ENCODE assay signal across 29 cellular contexts in the genomic region with DNA sequence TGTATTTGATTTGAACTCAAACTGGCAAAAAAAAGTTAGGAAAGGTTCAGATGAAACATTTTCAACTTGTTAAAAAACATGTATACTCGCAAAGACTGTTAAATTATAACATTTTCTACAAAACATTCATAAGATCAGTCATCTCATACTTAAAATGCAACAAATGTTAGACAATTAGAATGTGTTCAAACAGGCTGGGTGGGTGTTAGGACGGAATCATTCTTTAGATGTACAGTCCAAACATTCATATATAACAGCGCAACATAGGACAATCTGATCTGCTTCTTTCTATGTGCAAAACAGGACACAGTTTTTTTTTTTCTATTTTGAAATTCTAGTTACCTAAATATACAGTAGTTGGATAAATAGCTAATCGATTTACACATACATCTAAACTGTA. TPM values are rescaled to one million over a fixed set of nuclear protein-coding genes. Genes with fewer than 3 reads are reported as not detected.
DNase-seq lines count a peak whose midpoint lies in the region; ATAC-seq, FAIRE-seq and TF ChIP-seq lines count a peak whose summit lies in the region.
"Had no signal": no experiment of that assay in that cellular context is flagged by ENCODE, and none has a peak within 500 bp of the region (broad histone marks: within the 10 kb centered on the region; RNA-seq: fewer than 3 reads in every experiment).

No MANE protein-coding gene starts in this region.

- SMC1A ChIA-PET in GM12878 (lab: Charles Lee; ENCODE audit: uncharacterized antibody, unreplicated experiment) = interaction anchor here (0.7 to 3.0 kb wide), 8 partner anchors 9 to 169 kb away, joined by 3 to 15 read pairs (median 4); a partner anchor contains a TSS

- H3K4ac ChIP-seq in neuronal stem cell (ENCODE audit: low read length) = no peak overlapping the region

- no peak for TF ChIP-seq RAD21 in A549 (conservative IDR thresholded peaks at IDR 0.05 in 1 of 2, IDR thresholded peaks at IDR 0.05 in 1 of 2)
- TF ChIP-seq RAD21 in GM12878 (IDR thresholded peaks at IDR 0.05; ENCODE audit: insufficient read depth, low read depth, low read length) = no peak

- no peak overlapping the region for H3K4me3 ChIP-seq in A549
- H3K4me3 ChIP-seq in A673 (ENCODE audit: low read depth, low read length, poor library complexity, severe bottlenecking) = no peak overlapping the region
- no peak overlapping the region for H3K4me3 ChIP-seq in GM12878
- no peak overlapping the region for H3K4me3 ChIP-seq in suprapubic skin
- no peak overlapping the region for H3K4me3 ChIP-seq in left lung
- H3K4me3 ChIP-seq in neuronal stem cell (ENCODE audit: low read length in 2 of 2) = no peak overlapping the region
- H3K4me3 ChIP-seq: BLaER1 had no signal

- in situ Hi-C loops in GM12878 (cut with MboI) = no loop called here

- H3K79me1 ChIP-seq in neuronal stem cell (ENCODE audit: low read depth, low read length) = no peaks in the 10 kb centered on the region

- TF ChIP-seq POLR2A in A549 (IDR thresholded peaks at IDR 0.05; ENCODE audit: low read length) = no peak
- no peak for TF ChIP-seq POLR2A in GM12878 (IDR thresholded peaks at IDR 0.05; ENCODE audit: low read depth, low read length)
- TF ChIP-seq POLR2A in suprapubic skin (IDR thresholded peaks at IDR 0.05) = no peak

- H2BK12ac ChIP-seq in neuronal stem cell (ENCODE audit: low read length) = no peak overlapping the region

- H3K18ac ChIP-seq in neuronal stem cell (ENCODE audit: low read length) = no peak overlapping the region

- DNase-seq in A549 (ENCODE audit: low read depth in 1 of 2, low spot score in 1 of 2) = no peak
- no peak for DNase-seq in A673 (ENCODE audit: low spot score)
- no peak for DNase-seq in GM12878 (ENCODE audit: low read depth, low spot score)
- peak; percentile 5 for DNase-seq in superior temporal gyrus (ENCODE audit: extremely low spot score)
- no peak for DNase-seq in suprapubic skin (ENCODE audit: low spot score in 2 of 2)
- no peak for DNase-seq in left lung
- no peak for DNase-seq in neuronal stem cell (ENCODE audit: low spot score)
- DNase-seq: 8988T; ACHN; BE2C; C1 segment of cervical spinal cord; CD4-positive, alpha-beta memory T cell; CD4-positive, CD25-positive, alpha-beta regulatory T cell; CD8-positive, alpha-beta memory T cell; COR-L47; DMS 273 treated with DMSO at 0.1 percent for 48 hours; DMS153; DMS53; DMS79; DND-41; EL; GDM1 had no signal

- H3K4me2 ChIP-seq in A549 = no peak overlapping the region
- no peak overlapping the region for H3K4me2 ChIP-seq in GM12878 (ENCODE audit: control insufficient read depth, insufficient read depth)
- H3K4me2 ChIP-seq in neuronal stem cell (ENCODE audit: insufficient read depth, low read length, poor library complexity, severe bottlenecking) = no peak overlapping the region
- H3K4me2 ChIP-seq: BLaER1 had no signal

- no peaks in the 10 kb centered on the region for H3K27me3 ChIP-seq in A673 (replicated peaks; ENCODE audit: insufficient read depth, low read depth, low read length, poor library complexity)
- H3K27me3 ChIP-seq in GM12878 (replicated peaks in 1 of 2; ENCODE audit: control insufficient read depth in 2 of 2, insufficient read depth in 2 of 2, low read length in 1 of 2) = no peaks in the 10 kb centered on the region
- H3K27me3 ChIP-seq in suprapubic skin = no peaks in the 10 kb centered on the region
- no peaks in the 10 kb centered on the region for H3K27me3 ChIP-seq in left lung
- no peaks in the 10 kb centered on the region for H3K27me3 ChIP-seq in neuronal stem cell (ENCODE audit: control insufficient read depth in 3 of 3, insufficient read depth in 3 of 3, low read depth in 1 of 3, low read length in 3 of 3)
- H3K27me3 ChIP-seq: BE2C, BLaER1 had no signal

- H3K9me3 ChIP-seq in A549 (no peaks in the 10 kb centered on the region), A673 (ENCODE audit: low read depth, low read length, poor library complexity, severe bottlenecking) (no peaks in the 10 kb centered on the region), GM12878 (replicated peaks; ENCODE audit: control insufficient read depth, insufficient read depth, low read length) (no peaks in the 10 kb centered on the region; the same call in 2 of the 3 replicates), suprapubic skin (no peaks in the 10 kb centered on the region), left lung (no peaks in the 10 kb centered on the region), neuronal stem cell (replicated peaks in 1 of 2; ENCODE audit: control insufficient read depth in 2 of 2, insufficient read depth in 1 of 2, low read depth in 1 of 2, low read length in 2 of 2) (no peaks in the 10 kb centered on the region)
- H3K9me3 ChIP-seq: BE2C, BLaER1 had no signal

- RAD21 ChIA-PET in GM12878 (lab: Charles Lee; ENCODE audit: unreplicated experiment) = interaction anchor here (0.9 kb wide), 1 partner anchor 55 kb away, joined by 3 read pairs; no protein-coding TSS in a partner anchor

- no peaks in the 10 kb centered on the region for H3K79me2 ChIP-seq in GM12878 (ENCODE audit: control insufficient read depth, insufficient read depth, low read length)

- WGBS in A549 (ENCODE audit: missing lambda C conversion rate) = 82% methylated on average over 4 of the region's 4 CpGs
- 97% methylated on average over 4 of the region's 4 CpGs for WGBS in GM12878 (ENCODE audit: insufficient coverage, insufficient replicate concordance, low lambda C conversion rate, missing lambda C conversion rate)
- WGBS in suprapubic skin = 88% methylated on average over 4 of the region's 4 CpGs
- no CpG with 5 or more reads among the region's 4 CpGs for WGBS in neuronal stem cell (ENCODE audit: extremely low coverage in 2 of 2, insufficient read length in 2 of 2, insufficient replicate concordance in 1 of 2), 2 donors

- POLR2A ChIA-PET in A549 (lab: Yijun Ruan, JAX) = no interaction called here
- POLR2A ChIA-PET in A673 (lab: Charles Lee; ENCODE audit: low non-redundant PET) = no interaction called here
- POLR2A ChIA-PET in GM12878 (lab: Charles Lee) = no interaction called here

- H2AFZ ChIP-seq in GM12878 (ENCODE audit: control insufficient read depth, low read depth, low read length) = no peak overlapping the region
- no peak overlapping the region for H2AFZ ChIP-seq in neuronal stem cell (ENCODE audit: low read length)

- no peak overlapping the region for H4K91ac ChIP-seq in neuronal stem cell (ENCODE audit: low read depth, low read length, poor library complexity)

- H2BK120ac ChIP-seq in neuronal stem cell (ENCODE audit: low read depth, low read length) = no peak overlapping the region

- TF ChIP-seq CTCF in A549 (IDR thresholded peaks at IDR 0.05) = no peak
- TF ChIP-seq CTCF in A673 (conservative IDR thresholded peaks at IDR 0.05; ENCODE audit: low read depth, low read length) = no peak
- TF ChIP-seq CTCF in GM12878 (IDR thresholded peaks at IDR 0.05 in 2 of 3, conservative IDR thresholded peaks at IDR 0.05 in 1 of 3; ENCODE audit: control insufficient read depth in 2 of 3, extremely low read depth in 1 of 3, insufficient read depth in 1 of 3, low read depth in 3 of 3, low read length in 3 of 3) = no peak
- TF ChIP-seq CTCF in suprapubic skin (IDR thresholded peaks at IDR 0.05) = no peak
- no peak for TF ChIP-seq CTCF in left lung (IDR thresholded peaks at IDR 0.05)

- H4K8ac ChIP-seq in neuronal stem cell (ENCODE audit: low read depth, low read length) = no peak overlapping the region

- TF ChIP-seq EP300 in A549 (IDR thresholded peaks at IDR 0.05) = no peak
- no peak for TF ChIP-seq EP300 in GM12878 (IDR thresholded peaks at IDR 0.05; ENCODE audit: borderline replicate concordance in 1 of 2, control insufficient read depth in 1 of 2, low read depth in 2 of 2, low read length in 2 of 2)
- no peak for TF ChIP-seq EP300 in suprapubic skin (IDR thresholded peaks at IDR 0.05)

- H3K9ac ChIP-seq in GM12878 (ENCODE audit: control insufficient read depth, insufficient read depth, low read length) = no peak overlapping the region
- H3K9ac ChIP-seq in neuronal stem cell (ENCODE audit: low read depth, low read length, poor library complexity) = no peak overlapping the region
- H3K9ac ChIP-seq: BLaER1 had no signal

- CTCF ChIA-PET in A549 (lab: Yijun Ruan, JAX) (no interaction called here), A673 (lab: Charles Lee) (no interaction called here), GM12878 (lab: Yijun Ruan, JAX) (interaction anchor here (0.8 to 2.9 kb wide), 6 partner anchors 8 to 33 kb away, joined by 3 to 12 read pairs (median 4); no protein-coding TSS in a partner anchor)

- H3K27ac ChIP-seq in A549 (no peak overlapping the region), A673 (ENCODE audit: low read depth, low read length, poor library complexity, severe bottlenecking) (no peak overlapping the region), GM12878 (ENCODE audit: control insufficient read depth, insufficient read depth) (no peak overlapping the region), suprapubic skin (no peak overlapping the region), left lung (no peak overlapping the region), neuronal stem cell (replicated peaks; ENCODE audit: low read length) (no peak overlapping the region)
- H3K27ac ChIP-seq: BLaER1 had no signal

- H3K4me1 ChIP-seq in A549 = peaks cover 5% of the 10 kb centered on the region; the same call in 1 of the 3 replicates
- no peaks in the 10 kb centered on the region for H3K4me1 ChIP-seq in A673 (ENCODE audit: insufficient read depth, low read length, poor library complexity, severe bottlenecking)
- peaks cover 5% of the 10 kb centered on the region; the same call in 1 of the 2 replicates for H3K4me1 ChIP-seq in GM12878 (ENCODE audit: control insufficient read depth, insufficient read depth, low read length)
- no peaks in the 10 kb centered on the region for H3K4me1 ChIP-seq in suprapubic skin
- H3K4me1 ChIP-seq in left lung = no peaks in the 10 kb centered on the region
- no peaks in the 10 kb centered on the region for H3K4me1 ChIP-seq in neuronal stem cell (ENCODE audit: control insufficient read depth in 2 of 2, insufficient read depth in 1 of 2, low read depth in 1 of 2, low read length in 2 of 2)
- H3K4me1 ChIP-seq: BE2C, BLaER1 had no signal

- ATAC-seq in A549 (no peak), GM12878 (no peak), left lung (no peak)

- no peak overlapping the region for H2BK5ac ChIP-seq in neuronal stem cell (ENCODE audit: low read length)

- BruUV-seq in A673 (replicated peaks; lab: Mats Ljungman, UMichigan) (TSS peak; percentile 21), GM12878 (replicated peaks; lab: Mats Ljungman, UMichigan) (TSS peak; percentile 20)

- FAIRE-seq in A549 (lab: Jason Lieb, UNC) (peak; percentile 49), GM12878 (lab: Jason Lieb, UNC) (no peak)
- FAIRE-seq: GM12891, GM19239 had no signal

- no peak overlapping the region for H2AK5ac ChIP-seq in neuronal stem cell (ENCODE audit: low read depth, low read length)

- H4K20me1 ChIP-seq in GM12878 (ENCODE audit: control insufficient read depth, insufficient read depth) = no peaks in the 10 kb centered on the region
- H4K20me1 ChIP-seq: BLaER1 had no signal

- no peak overlapping the region for H3K23ac ChIP-seq in neuronal stem cell (ENCODE audit: low read depth, low read length, poor library complexity)

- H2BK15ac ChIP-seq in neuronal stem cell (ENCODE audit: low read length) = no peak overlapping the region

- H3K36me3 ChIP-seq in A673 (ENCODE audit: insufficient read depth, low read length, poor library complexity, severe bottlenecking) (no peaks in the 10 kb centered on the region), GM12878 (ENCODE audit: control insufficient read depth in 2 of 2, insufficient read depth in 2 of 2, low read length in 1 of 2) (no peaks in the 10 kb centered on the region; a peak in 1 of 4 replicates), suprapubic skin (peaks cover 42% of the 10 kb centered on the region), left lung (no peaks in the 10 kb centered on the region), neuronal stem cell (replicated peaks in 1 of 2; ENCODE audit: control insufficient read depth in 2 of 2, insufficient read depth in 2 of 2, low read length in 2 of 2) (peaks cover 14 to 37% of the 10 kb centered on the region in 2 donors)

- H3K14ac ChIP-seq in neuronal stem cell (ENCODE audit: low read length) = no peak overlapping the region

- intact Hi-C loops in A673 (cut with micrococcal nuclease; ENCODE audit: unreplicated experiment) (no loop called here), GM12878 (cut with micrococcal nuclease; ENCODE audit: unreplicated experiment) (no loop called here), left lung (cut with DNase I) (no loop called here)

RNA-seq across cellular contexts. Expression of a gene that starts 22.2 kb away (rescaled TPM):
- polyA plus RNA-seq in A549 (2011; rRNA removed) (not detected in 2 replicates), A549 (2017; fragmentation: RNase III; extraction: RNeasy Plus Mini Kit Qiagen cat#74134 plus additional on column Dnase treatment) (not detected in 3 replicates), GM12878 (2011; rRNA removed) (0.80 and 1.1 TPM in 2 replicates), GM12878 (2014; fragmentation: Illumina TruSeq; extraction: Trizol) (not detected in 2 replicates), GM12878 (2014; fragmentation: Nextera tagmentation; extraction: Ambion mirVana) (under 1 TPM; 0.20 to 0.50 TPM), GM12878 (2014; rRNA removed) (not detected in 2 replicates), GM12878 (2016; fragmentation: Nextera tagmentation; extraction: Ambion mirVana) (not detected)
- polyA plus RNA-seq in A549 (2012; cell fraction: cytosol; rRNA removed) = not detected in 2 replicates
- polyA plus RNA-seq in A549 (2012; cell fraction: nucleus; rRNA removed) = not detected in 2 replicates
- not detected in 2 replicates for polyA minus RNA-seq in A549 (2011; rRNA and poly(A)+ RNA removed)
- total RNA-seq in A673 (2021) (not detected in 2 replicates), GM12878 (2014; rRNA removed) (not detected in 2 replicates), GM12878 (2014; rRNA removed; fragmentation: Illumina TruSeq; extraction: Trizol) (not detected in 2 replicates), GM12878 (2021) (not detected in 2 replicates), suprapubic skin (not detected), left lung (not detected)
- total RNA-seq in GM12878 (2013; cell fraction: nucleolus; rRNA removed) = not detected in 2 replicates
- not detected for polyA plus RNA-seq in GM12878 (2011; ENCODE audit: low read depth)
- polyA plus RNA-seq in GM12878 (2011; cell fraction: cytosol; rRNA removed) = 1.6 and 2.4 TPM in 2 replicates
- 0.75 TPM in 1 of 2 replicates, not detected in the other for polyA plus RNA-seq in GM12878 (2011; cell fraction: nucleus; rRNA removed)
- polyA plus RNA-seq in GM12878 (2012) = not detected in 2 replicates
- not detected in 2 replicates for polyA minus RNA-seq in GM12878 (2011; rRNA and poly(A)+ RNA removed)
- polyA minus RNA-seq in GM12878 (2011; cell fraction: cytosol; rRNA and poly(A)+ RNA removed) = not detected in 2 replicates
- not detected in 2 replicates for polyA minus RNA-seq in GM12878 (2011; cell fraction: nucleus; rRNA and poly(A)+ RNA removed)
- not detected for polyA plus RNA-seq in neuronal stem cell (2013, experiment 1 of 2)
- not detected for polyA plus RNA-seq in neuronal stem cell (2013, experiment 2 of 2)
- total RNA-seq: CD4-positive, alpha-beta memory T cell; Daoy; G401 had no signal
- polyA plus RNA-seq: AG04450; CD14-positive monocyte; CD4-positive, alpha-beta memory T cell; CD8-positive, alpha-beta memory T cell had no signal

RNA-seq across cellular contexts. Expression of a gene that starts 38.0 kb away (rescaled TPM):
- polyA plus RNA-seq in A549 (2011; rRNA removed) (not detected in 2 replicates), A549 (2017; fragmentation: RNase III; extraction: RNeasy Plus Mini Kit Qiagen cat#74134 plus additional on column Dnase treatment) (0.08 to 0.13 TPM in 2 of 3 replicates, not detected in the other), GM12878 (2011; rRNA removed) (0.11 and 0.13 TPM in 2 replicates), GM12878 (2014; fragmentation: Illumina TruSeq; extraction: Trizol) (0.06 TPM in 1 of 2 replicates, not detected in the other), GM12878 (2014; fragmentation: Nextera tagmentation; extraction: Ambion mirVana) (not detected), GM12878 (2014; rRNA removed) (0.10 and 0.11 TPM in 2 replicates), GM12878 (2016; fragmentation: Nextera tagmentation; extraction: Ambion mirVana) (not detected)
- polyA plus RNA-seq in A549 (2012; cell fraction: cytosol; rRNA removed) = not detected in 2 replicates
- polyA plus RNA-seq in A549 (2012; cell fraction: nucleus; rRNA removed) = 1.3 TPM in 2 replicates
- polyA minus RNA-seq in A549 (2011; rRNA and poly(A)+ RNA removed) = 0.29 TPM in 1 of 2 replicates, not detected in the other
- total RNA-seq in A673 (2021) (not detected in 2 replicates), GM12878 (2014; rRNA removed) (0.05 and 0.40 TPM in 2 replicates), GM12878 (2014; rRNA removed; fragmentation: Illumina TruSeq; extraction: Trizol) (not detected in 2 replicates), GM12878 (2021) (not detected in 2 replicates), suprapubic skin (1 to 10 TPM in 1 of 4 donors, under 1 TPM in 1, not detected in 2; 0.80 to 1.4 TPM), left lung (not detected)
- total RNA-seq in GM12878 (2013; cell fraction: nucleolus; rRNA removed) = 0.52 and 0.98 TPM in 2 replicates
- polyA plus RNA-seq in GM12878 (2011; ENCODE audit: low read depth) = 0.24 TPM
- polyA plus RNA-seq in GM12878 (2011; cell fraction: cytosol; rRNA removed) = 0.12 and 0.27 TPM in 2 replicates
- 1.2 and 1.3 TPM in 2 replicates for polyA plus RNA-seq in GM12878 (2011; cell fraction: nucleus; rRNA removed)
- polyA plus RNA-seq in GM12878 (2012) = 0.35 and 0.58 TPM in 2 replicates
- polyA minus RNA-seq in GM12878 (2011; rRNA and poly(A)+ RNA removed) = 0.36 TPM in 1 of 2 replicates, not detected in the other
- polyA minus RNA-seq in GM12878 (2011; cell fraction: cytosol; rRNA and poly(A)+ RNA removed) = not detected in 2 replicates
- polyA minus RNA-seq in GM12878 (2011; cell fraction: nucleus; rRNA and poly(A)+ RNA removed) = 0.77 and 0.85 TPM in 2 replicates
- not detected for polyA plus RNA-seq in neuronal stem cell (2013, experiment 1 of 2)
- polyA plus RNA-seq in neuronal stem cell (2013, experiment 2 of 2) = not detected
- total RNA-seq: CD4-positive, alpha-beta memory T cell; Daoy; G401 had no signal
- polyA plus RNA-seq: AG04450; CD14-positive monocyte; CD4-positive, alpha-beta memory T cell; CD4-positive, CD25-positive, alpha-beta regulatory T cell; CD8-positive, alpha-beta memory T cell had no signal

RNA-seq across cellular contexts. Expression of a gene that starts 41.4 kb away (rescaled TPM):
- 17.2 and 20.5 TPM in 2 replicates for polyA plus RNA-seq in A549 (2011; rRNA removed)
- polyA plus RNA-seq in A549 (2012; cell fraction: cytosol; rRNA removed) = 3.6 and 3.7 TPM in 2 replicates
- polyA plus RNA-seq in A549 (2012; cell fraction: nucleus; rRNA removed) = 3.7 and 6.4 TPM in 2 replicates
- 12.8 to 15.6 TPM (median 13.8 TPM) in 3 replicates for polyA plus RNA-seq in A549 (2017; fragmentation: RNase III; extraction: RNeasy Plus Mini Kit Qiagen cat#74134 plus additional on column Dnase treatment)
- 3.9 and 6.7 TPM in 2 replicates for polyA minus RNA-seq in A549 (2011; rRNA and poly(A)+ RNA removed)
- 17.3 and 19.1 TPM in 2 replicates for total RNA-seq in A673 (2021)
- 119 and 135 TPM in 2 replicates for total RNA-seq in GM12878 (2013; cell fraction: nucleolus; rRNA removed)
- total RNA-seq in GM12878 (2014; rRNA removed) = 3.8 and 4.6 TPM in 2 replicates
- 12.3 and 14.9 TPM in 2 replicates for total RNA-seq in GM12878 (2014; rRNA removed; fragmentation: Illumina TruSeq; extraction: Trizol)
- 8.7 and 9.3 TPM in 2 replicates for total RNA-seq in GM12878 (2021)
- polyA plus RNA-seq in GM12878 (2011; ENCODE audit: low read depth) = 6.0 TPM
- 36.5 and 65.9 TPM in 2 replicates for polyA plus RNA-seq in GM12878 (2011; rRNA removed)
- 7.9 and 8.7 TPM in 2 replicates for polyA plus RNA-seq in GM12878 (2011; cell fraction: cytosol; rRNA removed)
- polyA plus RNA-seq in GM12878 (2011; cell fraction: nucleus; rRNA removed) = 26.7 and 28.1 TPM in 2 replicates
- polyA plus RNA-seq in GM12878 (2012) = 6.3 and 8.3 TPM in 2 replicates
- 10.7 and 14.1 TPM in 2 replicates for polyA plus RNA-seq in GM12878 (2014; fragmentation: Illumina TruSeq; extraction: Trizol)
- 1 to 10 TPM; 2.7 to 3.0 TPM for polyA plus RNA-seq in GM12878 (2014; fragmentation: Nextera tagmentation; extraction: Ambion mirVana)
- 4.7 and 6.7 TPM in 2 replicates for polyA plus RNA-seq in GM12878 (2014; rRNA removed)
- 10 to 100 TPM; 11.5 to 12.1 TPM for polyA plus RNA-seq in GM12878 (2016; fragmentation: Nextera tagmentation; extraction: Ambion mirVana)
- polyA minus RNA-seq in GM12878 (2011; rRNA and poly(A)+ RNA removed) = 17.3 and 27.5 TPM in 2 replicates
- 9.1 and 10.0 TPM in 2 replicates for polyA minus RNA-seq in GM12878 (2011; cell fraction: cytosol; rRNA and poly(A)+ RNA removed)
- 15.4 and 18.8 TPM in 2 replicates for polyA minus RNA-seq in GM12878 (2011; cell fraction: nucleus; rRNA and poly(A)+ RNA removed)
- 10 to 100 TPM in 1 of 4 donors, 1 to 10 TPM in 3; 2.6 to 15.0 (median 6.3) TPM for total RNA-seq in suprapubic skin
- 10 to 100 TPM in 1 of 2 donors, 1 to 10 TPM in 1; 8.9 to 15.2 TPM for total RNA-seq in left lung
- 15.7 TPM for polyA plus RNA-seq in neuronal stem cell (2013, experiment 1 of 2)
- 17.9 TPM for polyA plus RNA-seq in neuronal stem cell (2013, experiment 2 of 2)

RNA-seq across cellular contexts. Expression of a gene that starts 51.3 kb away (rescaled TPM):
- polyA plus RNA-seq in A549 (2011; rRNA removed) = 0.17 and 0.33 TPM in 2 replicates
- 0.16 and 0.28 TPM in 2 replicates for polyA plus RNA-seq in A549 (2012; cell fraction: cytosol; rRNA removed)
- polyA plus RNA-seq in A549 (2012; cell fraction: nucleus; rRNA removed) = 0.44 and 0.73 TPM in 2 replicates
- 0.07 to 0.26 TPM (median 0.17 TPM) in 3 replicates for polyA plus RNA-seq in A549 (2017; fragmentation: RNase III; extraction: RNeasy Plus Mini Kit Qiagen cat#74134 plus additional on column Dnase treatment)
- 0.83 and 0.99 TPM in 2 replicates for polyA minus RNA-seq in A549 (2011; rRNA and poly(A)+ RNA removed)
- total RNA-seq in A673 (2021) = 0.11 TPM in 1 of 2 replicates, not detected in the other
- 49.3 and 50.2 TPM in 2 replicates for total RNA-seq in GM12878 (2013; cell fraction: nucleolus; rRNA removed)
- total RNA-seq in GM12878 (2014; rRNA removed) = 3.4 and 4.4 TPM in 2 replicates
- 2.2 and 3.1 TPM in 2 replicates for total RNA-seq in GM12878 (2014; rRNA removed; fragmentation: Illumina TruSeq; extraction: Trizol)
- total RNA-seq in GM12878 (2021) = 3.4 and 4.8 TPM in 2 replicates
- 7.3 TPM for polyA plus RNA-seq in GM12878 (2011; ENCODE audit: low read depth)
- 1.8 and 2.2 TPM in 2 replicates for polyA plus RNA-seq in GM12878 (2011; rRNA removed)
- 1.3 and 1.4 TPM in 2 replicates for polyA plus RNA-seq in GM12878 (2011; cell fraction: cytosol; rRNA removed)
- polyA plus RNA-seq in GM12878 (2011; cell fraction: nucleus; rRNA removed) = 5.0 and 10.1 TPM in 2 replicates
- 5.1 and 11.5 TPM in 2 replicates for polyA plus RNA-seq in GM12878 (2012)
- polyA plus RNA-seq in GM12878 (2014; fragmentation: Illumina TruSeq; extraction: Trizol) = 0.97 and 2.9 TPM in 2 replicates
- 1 to 10 TPM; 3.1 to 8.0 TPM for polyA plus RNA-seq in GM12878 (2014; fragmentation: Nextera tagmentation; extraction: Ambion mirVana)
- 2.9 and 4.6 TPM in 2 replicates for polyA plus RNA-seq in GM12878 (2014; rRNA removed)
- 1 to 10 TPM; 2.7 to 3.6 TPM for polyA plus RNA-seq in GM12878 (2016; fragmentation: Nextera tagmentation; extraction: Ambion mirVana)
- polyA minus RNA-seq in GM12878 (2011; rRNA and poly(A)+ RNA removed) = 1.8 and 3.7 TPM in 2 replicates
- 0.67 TPM in 1 of 2 replicates, not detected in the other for polyA minus RNA-seq in GM12878 (2011; cell fraction: cytosol; rRNA and poly(A)+ RNA removed)
- 5.2 and 7.3 TPM in 2 replicates for polyA minus RNA-seq in GM12878 (2011; cell fraction: nucleus; rRNA and poly(A)+ RNA removed)
- not detected for total RNA-seq in suprapubic skin
- total RNA-seq in left lung = 1 to 10 TPM; 1.1 to 1.8 TPM
- 0.17 TPM for polyA plus RNA-seq in neuronal stem cell (2013, experiment 1 of 2)
- 0.14 TPM for polyA plus RNA-seq in neuronal stem cell (2013, experiment 2 of 2)
- polyA plus RNA-seq: AG04450 had no signal
